Comparison of ENCODE assay signal across 20 cellular contexts in genomic region chr15:93378547-93378946, GRCh38.
A peak's percentile ranks its signal among the peaks of the same experiment; 100 is the strongest.
DNase-seq lines count a peak whose midpoint lies in the region; ATAC-seq and TF ChIP-seq lines count a peak whose summit lies in the region.
"Had no signal": no experiment of that assay in that cellular context is flagged by ENCODE, and none has a peak within 500 bp of the region (broad histone marks: within the 10 kb centered on the region; RNA-seq: fewer than 3 reads in every experiment).

No MANE protein-coding gene starts in this region.

- no peak for TF ChIP-seq EP300 in ovary (IDR thresholded peaks at IDR 0.05)

- DNase-seq in NCI-H1092 treated with DMSO at 0.1 percent for 48 hours (lab: John Stamatoyannopoulos, UW) (peak; percentile 92), NCI-H2081 (lab: John Stamatoyannopoulos, UW) (peak; percentile 56 to 83), NCI-H748 (lab: John Stamatoyannopoulos, UW; ENCODE audit: unreplicated experiment) (peak; percentile 84), ovary (peak in 4 of 5 donors; percentile 28 to 51 (median 42)), LoVo (ENCODE audit: low spot score) (no peak)
- no peak for DNase-seq in activated T-cell treated with anti-CD3 and anti-CD28 coated beads, Interleukin-2, amount 50 U/mL, for 1 hour
- DNase-seq: activated CD4-positive, alpha-beta memory T cell treated with anti-CD3 and anti-CD28 coated beads for 36 hours; activated gamma-delta T cell treated with Interleukin-2 at 50 U/mL for 16 hours; DMS 273 treated with DMSO at 0.1 percent for 48 hours; GF-D8; Karpas-422; kidney; mammary epithelial cell; stimulated activated CD4-positive, alpha-beta T cell treated with anti-CD3 and anti-CD28 coated beads, Interleukin-2, amount 100 ng/mL, for 48 hours; stimulated activated naive B cell treated with anti-CD40 and anti-IgM and Interleukin-4, amounts not matched to agents 10 μg/mL and 1 μg/mL and 100 μg/mL, for 72 hours had no signal

- TF ChIP-seq POLR2A in ovary (IDR thresholded peaks at IDR 0.05): no peak

- no peaks in the 10 kb centered on the region for H3K27me3 ChIP-seq in ovary

- no peak overlapping the region for H3K4me3 ChIP-seq in ovary
- H3K4me3 ChIP-seq: coronary artery, thoracic aorta had no signal

- 31 to 42% (median 40%) methylated on average over 9 of the region's 9 CpGs for WGBS in ovary, 3 donors

- ATAC-seq in HG03457 (IDR thresholded peaks at IDR 0.05; ENCODE audit: unreplicated experiment) (no peak), HG02852 (IDR thresholded peaks at IDR 0.05; ENCODE audit: unreplicated experiment) (no peak)
- ATAC-seq: Right ventricle myocardium inferior; stimulated activated naive B cell treated with anti-CD40 and anti-IgM and Interleukin-4, amounts not matched to agents 10 μg/mL and 1 μg/mL and 100 μg/mL, for 72 hours had no signal

- H3K27ac ChIP-seq in ovary: no peak overlapping the region
- H3K27ac ChIP-seq: coronary artery, thoracic aorta had no signal

- intact Hi-C loops in ovary (cut with DNase I): no loop called here

- TF ChIP-seq CTCF in ovary (IDR thresholded peaks at IDR 0.05): no peak

- no peaks in the 10 kb centered on the region for H3K36me3 ChIP-seq in ovary
- H3K36me3 ChIP-seq: thoracic aorta had no signal

- no peaks in the 10 kb centered on the region for H3K4me1 ChIP-seq in ovary (ENCODE audit: insufficient read depth)

- H3K9me3 ChIP-seq in ovary: no peaks in the 10 kb centered on the region
- H3K9me3 ChIP-seq: thoracic aorta had no signal

Comparison
In these comparisons a context has a peak if more than half of its experiments do, and no peak if none do; other contexts are left out.
1. DNase-seq: peak in NCI-H1092 treated with DMSO at 0.1 percent for 48 hours (single experiment), NCI-H2081 (2 of 2), NCI-H748 (single experiment) and ovary (4 of 5); none in LoVo (single experiment) and activated T-cell treated with anti-CD3 and anti-CD28 coated beads, Interleukin-2, amount 50 U/mL, for 1 hour (single experiment).